Comparison of ENCODE assay signal across 16 cellular contexts in the genomic region with DNA sequence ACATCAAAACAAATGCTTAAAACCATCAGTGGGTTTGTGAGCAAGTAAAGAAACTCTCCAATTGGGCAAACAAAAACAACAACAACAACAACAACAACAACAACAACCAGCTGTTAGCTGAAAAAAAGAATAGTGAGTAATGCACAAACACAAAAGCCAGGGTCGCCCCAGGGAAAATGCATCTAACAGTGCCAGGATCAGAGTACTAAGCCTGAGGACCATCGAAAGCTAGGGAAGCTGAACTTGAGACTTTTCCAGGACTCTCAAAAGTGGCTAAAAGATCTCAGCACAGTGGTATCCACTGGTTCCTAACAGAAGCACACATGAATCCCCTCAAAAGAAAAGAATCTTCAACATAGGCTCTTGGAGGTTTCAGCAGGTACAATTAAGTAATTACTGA.
DNase-seq lines count a peak whose midpoint lies in the region; ATAC-seq and TF ChIP-seq lines count a peak whose summit lies in the region.
"Had no signal": no experiment of that assay in that cellular context is flagged by ENCODE, and none has a peak within 500 bp of the region (broad histone marks: within the 10 kb centered on the region; RNA-seq: fewer than 3 reads in every experiment).

No MANE protein-coding gene starts in this region.

- no peaks in the 10 kb centered on the region for H3K4me1 Mint-ChIP-seq in osteocyte (ENCODE audit: unreplicated experiment)
- H3K4me1 Mint-ChIP-seq: CD4-positive, alpha-beta memory T cell had no signal

- H3K9me3 Mint-ChIP-seq in osteocyte (ENCODE audit: unreplicated experiment): no peaks in the 10 kb centered on the region
- H3K9me3 Mint-ChIP-seq: H9, IgD-negative memory B cell had no signal

- H3K27me3 ChIP-seq in ACC112 (ENCODE audit: insufficient read depth, low read length) (no peaks in the 10 kb centered on the region), adipocyte (replicated peaks; ENCODE audit: control insufficient read depth, insufficient read depth, low read length) (no peaks in the 10 kb centered on the region), mesendoderm (ENCODE audit: insufficient read depth, low read length, poor library complexity) (no peaks in the 10 kb centered on the region)
- H3K27me3 ChIP-seq: SJCRH30 had no signal

- H3K79me1 ChIP-seq in mesendoderm (ENCODE audit: low read length): no peaks in the 10 kb centered on the region

- H2AFZ ChIP-seq in ACC112 (ENCODE audit: low read length, unreplicated experiment): no peak overlapping the region

- no peak overlapping the region for H3K4me2 ChIP-seq in mesendoderm (ENCODE audit: low read length)

- peak overlapping the region; percentile 60; the same call in 1 of the 2 replicates for H3K27ac ChIP-seq in ACC112 (ENCODE audit: low read depth, low read length)
- H3K27ac ChIP-seq in mesendoderm (ENCODE audit: low read depth, low read length): no peak overlapping the region
- H3K27ac ChIP-seq: SJCRH30 had no signal

- no peaks in the 10 kb centered on the region for H3K9me3 ChIP-seq in adipocyte (ENCODE audit: control insufficient read depth, low read length)
- H3K9me3 ChIP-seq: SJCRH30 had no signal

- H2BK5ac ChIP-seq in mesendoderm (ENCODE audit: low read length): no peak overlapping the region

- no peak overlapping the region for H3K27ac Mint-ChIP-seq in osteocyte (ENCODE audit: unreplicated experiment)
- H3K27ac Mint-ChIP-seq: CD4-positive, alpha-beta memory T cell; IgD-negative memory B cell had no signal

- DNase-seq in adipocyte (ENCODE audit: low read depth) (peak; percentile 36), fibroblast of the aortic adventitia (ENCODE audit: low read depth) (peak; percentile 28), osteocyte (ENCODE audit: extremely low spot score, unreplicated experiment) (peak; percentile 38), mesendoderm (no peak)
- no peak for DNase-seq in activated CD4-positive, alpha-beta T cell treated with anti-CD3 and anti-CD28 coated beads, Interleukin-2, amount 50 U/mL, for 4 hours
- DNase-seq: CD4-positive, alpha-beta memory T cell; DND-41; H9; NCI-H1417 treated with DMSO at 0.1 percent for 48 hours; NCI-H2081; NCI-H524; SJCRH30 had no signal

- H3K23ac ChIP-seq in mesendoderm (ENCODE audit: low read length): no peak overlapping the region

- no peak overlapping the region for H3K4me3 ChIP-seq in ACC112 (ENCODE audit: low read depth, low read length)
- no peak overlapping the region for H3K4me3 ChIP-seq in adipocyte (ENCODE audit: low read length)
- no peak overlapping the region for H3K4me3 ChIP-seq in fibroblast of the aortic adventitia (ENCODE audit: low read depth, low read length)
- H3K4me3 ChIP-seq in mesendoderm (ENCODE audit: low read length): no peak overlapping the region
- H3K4me3 ChIP-seq: SJCRH30 had no signal

- H3K9ac ChIP-seq in adipocyte (ENCODE audit: low read length) (no peak overlapping the region), mesendoderm (ENCODE audit: low read length) (no peak overlapping the region)

- no CpG with 5 or more reads among the region's 2 CpGs for WGBS in mesendoderm (ENCODE audit: extremely low coverage, insufficient coverage, low lambda C conversion rate)

- H4K5ac ChIP-seq in mesendoderm (ENCODE audit: low read length): no peak overlapping the region

- H3K79me2 ChIP-seq in ACC112 (ENCODE audit: control insufficient read depth, insufficient read depth, low read length, unreplicated experiment) (no peaks in the 10 kb centered on the region), mesendoderm (ENCODE audit: control insufficient read depth, insufficient read depth, low read length) (no peaks in the 10 kb centered on the region)

- H3K18ac ChIP-seq in mesendoderm (ENCODE audit: low read length): no peak overlapping the region

- H3K27me3 Mint-ChIP-seq in osteocyte (ENCODE audit: unreplicated experiment): no peaks in the 10 kb centered on the region

- H3K36me3 ChIP-seq in ACC112 (ENCODE audit: insufficient read depth, low read length) (no peaks in the 10 kb centered on the region), adipocyte (ENCODE audit: control insufficient read depth, insufficient read depth, low read length, severe bottlenecking) (no peaks in the 10 kb centered on the region), mesendoderm (ENCODE audit: control insufficient read depth, insufficient read depth, low read length) (no peaks in the 10 kb centered on the region)
- H3K36me3 ChIP-seq: SJCRH30 had no signal

- no peak overlapping the region for H3K56ac ChIP-seq in mesendoderm (ENCODE audit: low read length)

- no peaks in the 10 kb centered on the region for H3K36me3 Mint-ChIP-seq in osteocyte (ENCODE audit: unreplicated experiment)
- H3K36me3 Mint-ChIP-seq: CD4-positive, alpha-beta memory T cell; IgD-negative memory B cell had no signal

- H2AK5ac ChIP-seq in mesendoderm (ENCODE audit: low read length): no peak overlapping the region

- H2BK15ac ChIP-seq in mesendoderm (replicated peaks; ENCODE audit: low read depth): no peak overlapping the region

- no peak for TF ChIP-seq CTCF in fibroblast of the aortic adventitia (IDR thresholded peaks at IDR 0.05; ENCODE audit: insufficient read depth, low read length)
- TF ChIP-seq CTCF in osteocyte (IDR thresholded peaks at IDR 0.05): no peak

- no peak overlapping the region for H2BK120ac ChIP-seq in mesendoderm (ENCODE audit: low read depth, low read length)

- H3K4me1 ChIP-seq in ACC112 (ENCODE audit: control insufficient read depth, insufficient read depth, low read length, unreplicated experiment) (no peaks in the 10 kb centered on the region), adipocyte (ENCODE audit: control insufficient read depth, insufficient read depth, low read length) (peaks cover 10% of the 10 kb centered on the region), mesendoderm (ENCODE audit: control insufficient read depth, low read depth, low read length) (no peaks in the 10 kb centered on the region)
- H3K4me1 ChIP-seq: SJCRH30 had no signal

- no peak overlapping the region for H4K8ac ChIP-seq in mesendoderm (ENCODE audit: low read depth, low read length)

- no peak overlapping the region for H3K4ac ChIP-seq in mesendoderm (ENCODE audit: low read depth, low read length)

- ATAC-seq in HG03175 (IDR thresholded peaks at IDR 0.05; ENCODE audit: unreplicated experiment): no peak
- ATAC-seq in GM21528 (IDR thresholded peaks at IDR 0.05; ENCODE audit: low FRiP score, unreplicated experiment): no peak

- no peak overlapping the region for H3K4me3 Mint-ChIP-seq in osteocyte (ENCODE audit: unreplicated experiment)
- H3K4me3 Mint-ChIP-seq: CD4-positive, alpha-beta memory T cell; H9; IgD-negative memory B cell had no signal

Comparison
In these comparisons a context has a peak if more than half of its experiments do, and no peak if none do; other contexts are left out.
1. DNase-seq: peak in adipocyte (single experiment), fibroblast of the aortic adventitia (single experiment) and osteocyte (single experiment); none in activated CD4-positive, alpha-beta T cell treated with anti-CD3 and anti-CD28 coated beads, Interleukin-2, amount 50 U/mL, for 4 hours (0 of 2) and mesendoderm (single experiment).